8 cellular contexts compared by ENCODE assay signal in the genomic region with DNA sequence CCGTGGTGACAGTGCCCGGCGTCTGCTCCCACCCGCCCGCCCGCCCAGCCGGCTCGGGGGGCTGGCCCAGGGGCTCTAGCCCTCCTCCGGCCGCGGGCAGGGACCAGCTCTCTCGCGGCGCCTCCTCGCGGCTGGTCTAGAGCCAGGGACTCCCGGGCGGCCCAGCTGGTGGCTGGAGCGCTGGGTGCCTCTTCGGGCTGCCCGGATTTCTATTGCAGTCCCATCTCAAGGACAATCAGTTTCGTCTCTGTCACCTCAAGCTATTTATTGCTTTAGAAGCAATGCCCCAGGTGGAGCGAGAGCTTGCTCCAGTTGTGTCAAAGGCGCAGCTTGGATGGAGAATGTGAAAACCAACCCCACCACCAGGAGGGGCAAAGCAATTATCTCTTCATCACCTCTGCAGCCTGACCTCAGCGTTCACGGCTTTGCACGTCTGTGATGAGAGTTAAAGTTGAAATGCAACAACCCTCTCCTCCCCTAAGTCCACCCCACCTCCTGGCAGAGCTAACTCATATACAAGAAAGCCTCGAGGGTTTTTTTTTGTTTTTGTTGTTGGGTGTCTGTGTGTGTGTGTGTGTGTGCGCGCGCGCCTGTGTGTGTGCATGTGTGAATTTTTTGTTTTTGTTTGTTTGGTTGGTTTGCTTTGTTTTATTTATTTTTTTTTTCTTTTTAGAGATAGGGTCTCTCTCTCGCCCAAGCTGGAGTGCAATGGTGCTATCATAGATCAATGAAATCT. TPM values are rescaled to one million over a fixed set of nuclear protein-coding genes. Genes with fewer than 3 reads are reported as not detected.
DNase-seq lines count a peak whose midpoint lies in the region; ATAC-seq and TF ChIP-seq lines count a peak whose summit lies in the region.

A gene (minus strand): TSS at position 24 of the 736 bp plus-strand sequence. CDS start 151 bp downstream, outside the sequence.

- H3K27ac ChIP-seq in fibroblast of lung (ENCODE audit: insufficient read depth, low read length) (no peak within 1 kb of the TSS), ovary (peak within 1 kb of the TSS; percentile 2 to 57)

- H3K9me3 ChIP-seq in fibroblast of lung (ENCODE audit: control insufficient read depth, insufficient read depth, low read depth, low read length) (no peaks in the 10 kb centered on the region), ovary (no peaks in the 10 kb centered on the region)

- no peak within 1 kb of the TSS for H3K9ac ChIP-seq in fibroblast of lung (ENCODE audit: insufficient read depth, low read length)

- H3K79me2 ChIP-seq in fibroblast of lung (ENCODE audit: control insufficient read depth, insufficient read depth, low read length), result no peaks in the 10 kb centered on the region

- peak; percentile 55 to 67 for TF ChIP-seq CTCF in fibroblast of lung (conservative IDR thresholded peaks at IDR 0.05 in 1 of 2, IDR thresholded peaks at IDR 0.05 in 1 of 2; ENCODE audit: low read depth in 1 of 2, low read length in 2 of 2)
- TF ChIP-seq CTCF in ovary (IDR thresholded peaks at IDR 0.05), result peak in 2 of 3 donors; percentile 35

- no peak for TF ChIP-seq POLR2A in ovary (IDR thresholded peaks at IDR 0.05)

- H3K4me3 ChIP-seq in fibroblast of lung (replicated peaks in 1 of 4; ENCODE audit: control extremely low read depth in 1 of 4, insufficient read depth in 1 of 4, low read depth in 3 of 4, low read length in 4 of 4), result peak within 1 kb of the TSS; percentile 29 to 55 (median 50)
- H3K4me3 ChIP-seq in ovary, result peak within 1 kb of the TSS; percentile 54

- H4K20me1 ChIP-seq in fibroblast of lung (ENCODE audit: control insufficient read depth, extremely low read depth, insufficient read depth, low read length), result no peaks in the 10 kb centered on the region

- 11 to 25% (median 17%) methylated on average over 16 to 33 of the region's 33 CpGs for WGBS in ovary, 3 donors

- no peak for TF ChIP-seq EP300 in ovary (IDR thresholded peaks at IDR 0.05)

- ATAC-seq in GM21576 (IDR thresholded peaks at IDR 0.05; ENCODE audit: unreplicated experiment), result no peak
- no peak for ATAC-seq in HG02840 (IDR thresholded peaks at IDR 0.05; ENCODE audit: low FRiP score, unreplicated experiment)

- H3K27me3 ChIP-seq in fibroblast of lung (ENCODE audit: control insufficient read depth, insufficient read depth, low read length), result peaks cover 8% of the 10 kb centered on the region
- no peaks in the 10 kb centered on the region for H3K27me3 ChIP-seq in ovary

- intact Hi-C loops in ovary (cut with DNase I), result loop anchor here in 3 of 4 donors (5.0 to 10.0 kb wide), 5 partner anchors 105 to 475 kb away; no protein-coding TSS in a partner anchor

- peak within 1 kb of the TSS; percentile 23 for H2AFZ ChIP-seq in fibroblast of lung (ENCODE audit: low read length)

- H3K4me2 ChIP-seq in fibroblast of lung (ENCODE audit: extremely low read depth, insufficient read depth, low read length), result peak within 1 kb of the TSS; percentile 87

- DNase-seq in EL (peak; percentile 38), NCI-H146 treated with DMSO at 0.1 percent for 48 hours (lab: John Stamatoyannopoulos, UW; ENCODE audit: unreplicated experiment) (peak; percentile 36), fibroblast of lung (ENCODE audit: low read depth in 2 of 2) (peak in 1 of 2 donors; percentile 51), ovary (peak in 4 of 5 donors; percentile 45 to 68 (median 58)), amniotic stem cell (lab: John Stamatoyannopoulos, UW) (no peak), NCI-H2107 treated with DMSO at 0.1 percent for 48 hours (lab: John Stamatoyannopoulos, UW; ENCODE audit: unreplicated experiment) (no peak)

- H3K36me3 ChIP-seq in fibroblast of lung (ENCODE audit: control insufficient read depth, insufficient read depth, low read length) (no peaks in the 10 kb centered on the region), ovary (no peaks in the 10 kb centered on the region)

- no peaks in the 10 kb centered on the region for H3K4me1 ChIP-seq in fibroblast of lung (ENCODE audit: control insufficient read depth, extremely low read depth, insufficient read depth, low read length)
- H3K4me1 ChIP-seq in ovary (ENCODE audit: insufficient read depth), result peaks cover 6% of the 10 kb centered on the region

RNA-seq across cellular contexts. Expression of the gene that starts here (rescaled TPM):
- total RNA-seq in fibroblast of lung (0.99 and 1.3 TPM in 2 replicates), ovary (10 to 100 TPM in 3 of 7 donors, 1 to 10 TPM in 4; 4.2 to 32.5 (median 6.8) TPM)
- polyA plus RNA-seq in fibroblast of lung (0.62 and 0.66 TPM in 2 replicates), ovary (10 to 100 TPM in 1 of 2 donors, 1 to 10 TPM in 1; 3.5 to 58.0 TPM)
- polyA plus RNA-seq in fibroblast of lung (2012), result 0.37 and 0.38 TPM in 2 replicates
- 0.15 TPM in 1 of 2 replicates, not detected in the other for polyA minus RNA-seq in fibroblast of lung (ENCODE audit: low replicate concordance)

Comparison
In these comparisons a context has a peak if more than half of its experiments do, and no peak if none do; other contexts are left out.
1. DNase-seq: peak in EL (single experiment), NCI-H146 treated with DMSO at 0.1 percent for 48 hours (single experiment) and ovary (4 of 5); none in amniotic stem cell (single experiment) and NCI-H2107 treated with DMSO at 0.1 percent for 48 hours (single experiment).